25 cellular contexts compared by ENCODE assay signal in the genomic region with DNA sequence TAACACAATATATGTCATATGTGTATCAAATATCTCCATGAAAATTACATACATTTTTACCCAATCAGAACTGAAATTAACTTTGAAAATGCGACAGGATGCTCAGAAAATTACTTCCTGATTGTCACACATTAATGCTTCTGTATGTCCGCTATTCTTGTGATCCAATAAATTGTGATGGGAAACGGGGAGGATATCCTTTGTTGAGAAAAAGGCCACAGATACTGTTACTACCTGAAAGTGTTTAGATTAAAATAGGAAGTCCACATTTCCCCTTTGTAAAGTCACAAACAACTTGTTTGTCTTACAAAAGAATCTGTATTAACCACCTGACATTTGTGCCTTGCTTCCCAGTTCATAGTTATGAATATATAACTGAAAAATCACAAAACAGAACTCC.
DNase-seq lines count a peak whose midpoint lies in the region; ATAC-seq and TF ChIP-seq lines count a peak whose summit lies in the region.
"Had no signal": no experiment of that assay in that cellular context is flagged by ENCODE, and none has a peak within 500 bp of the region (broad histone marks: within the 10 kb centered on the region; RNA-seq: fewer than 3 reads in every experiment).

No MANE protein-coding gene starts in this region.

- H3K27ac ChIP-seq in BLaER1 = no peak overlapping the region
- H3K27ac ChIP-seq: 22Rv1, A549 had no signal

- H4K20me1 ChIP-seq in BLaER1 = peaks cover 19% of the 10 kb centered on the region

- no peaks in the 10 kb centered on the region for H3K27me3 ChIP-seq in BLaER1

- no peak for ATAC-seq in T-helper 17 cell
- no peak for ATAC-seq in HG02973 (IDR thresholded peaks at IDR 0.05; ENCODE audit: unreplicated experiment)
- ATAC-seq: A549, GM12878 had no signal

- H3K9me3 ChIP-seq in BLaER1 = peaks cover 12% of the 10 kb centered on the region; the same call in 1 of the 2 replicates
- H3K9me3 ChIP-seq in T-helper 17 cell (ENCODE audit: control insufficient read depth, low read length, poor library complexity, severe bottlenecking) = no peaks in the 10 kb centered on the region
- H3K9me3 ChIP-seq: A549 had no signal

- H3K36me3 ChIP-seq in BLaER1 = peaks cover 44% of the 10 kb centered on the region

- peak overlapping the region; percentile 22; the same call in 1 of the 2 replicates for H3K4me2 ChIP-seq in BLaER1
- H3K4me2 ChIP-seq: A549 had no signal

- H3K4me3 Mint-ChIP-seq in T-helper 17 cell (no peak overlapping the region), endothelial cell (ENCODE audit: unreplicated experiment) (no peak overlapping the region)
- H3K4me3 Mint-ChIP-seq: B cell; CD14-positive monocyte; CD4-positive, alpha-beta memory T cell; CD4-positive, CD25-positive, alpha-beta regulatory T cell; CD8-positive, alpha-beta memory T cell had no signal

- no peak for TF ChIP-seq CTCF in endothelial cell (IDR thresholded peaks at IDR 0.05; ENCODE audit: unreplicated experiment)

- H3K27ac Mint-ChIP-seq in T-helper 17 cell (peak overlapping the region; percentile 45), endothelial cell (ENCODE audit: unreplicated experiment) (peak overlapping the region; percentile 94)
- H3K27ac Mint-ChIP-seq: B cell; CD14-positive monocyte; CD4-positive, CD25-positive, alpha-beta regulatory T cell; CD8-positive, alpha-beta memory T cell had no signal

- peaks cover 29% of the 10 kb centered on the region for H3K4me1 Mint-ChIP-seq in T-helper 17 cell
- peaks cover 26% of the 10 kb centered on the region for H3K4me1 Mint-ChIP-seq in endothelial cell (ENCODE audit: unreplicated experiment)
- H3K4me1 Mint-ChIP-seq: B cell, CD14-positive monocyte had no signal

- no peak overlapping the region for H3K4me3 ChIP-seq in BLaER1
- H3K4me3 ChIP-seq: A549, GM12878 had no signal

- no peak overlapping the region for H3K9ac ChIP-seq in BLaER1

- peaks cover 9% of the 10 kb centered on the region for H3K36me3 Mint-ChIP-seq in T-helper 17 cell (ENCODE audit: low read depth)
- peaks cover 32% of the 10 kb centered on the region for H3K36me3 Mint-ChIP-seq in endothelial cell (ENCODE audit: low read depth, unreplicated experiment)

- H3K4me1 ChIP-seq in BLaER1 = peaks cover 12% of the 10 kb centered on the region
- H3K4me1 ChIP-seq: A549 had no signal

- H3K9me3 Mint-ChIP-seq in endothelial cell (ENCODE audit: unreplicated experiment) = peaks cover 6% of the 10 kb centered on the region
- H3K9me3 Mint-ChIP-seq: CD4-positive, alpha-beta memory T cell; CD4-positive, CD25-positive, alpha-beta regulatory T cell; CD8-positive, alpha-beta memory T cell had no signal

- no peaks in the 10 kb centered on the region for H3K27me3 Mint-ChIP-seq in T-helper 17 cell
- peaks cover 3% of the 10 kb centered on the region for H3K27me3 Mint-ChIP-seq in endothelial cell (ENCODE audit: unreplicated experiment)
- H3K27me3 Mint-ChIP-seq: B cell; CD4-positive, alpha-beta memory T cell; CD4-positive, CD25-positive, alpha-beta regulatory T cell; CD8-positive, alpha-beta memory T cell had no signal

- DNase-seq in T-helper 17 cell = no peak
- DNase-seq in dermis blood vessel endothelial cell = peak; percentile 17
- DNase-seq in endothelial cell (ENCODE audit: low spot score) = no peak
- no peak for DNase-seq in cerebellar nuclear complex (lab: John Stamatoyannopoulos, UW)
- DNase-seq in GF-D8 (lab: John Stamatoyannopoulos, UW) = no peak
- no peak for DNase-seq in OCI-M2 (lab: John Stamatoyannopoulos, UW; ENCODE audit: unreplicated experiment)
- DNase-seq: AML-193; C1 segment of cervical spinal cord; CD4-positive, alpha-beta memory T cell; CD4-positive, CD25-positive, alpha-beta regulatory T cell; CD8-positive, alpha-beta memory T cell; COR-L47; DMS 273 treated with DMSO at 0.1 percent for 48 hours; DMS153; DMS53; DMS79; DND-41; EL had no signal
